In genomic region chr12:45705404-45705803, GRCh38 we compare ENCODE assay signal across 19 cellular contexts. TPM values are rescaled to one million over a fixed set of nuclear protein-coding genes. Genes with fewer than 3 reads are reported as not detected.
DNase-seq lines count a peak whose midpoint lies in the region; TF ChIP-seq lines count a peak whose summit lies in the region.
"Had no signal": no experiment of that assay in that cellular context is flagged by ENCODE, and none has a peak within 500 bp of the region (broad histone marks: within the 10 kb centered on the region; RNA-seq: fewer than 3 reads in every experiment).

No MANE protein-coding gene starts in this region.

- H3K79me2 ChIP-seq in mesendoderm (ENCODE audit: control insufficient read depth, insufficient read depth, low read length): no peaks in the 10 kb centered on the region

- no peak overlapping the region for H3K18ac ChIP-seq in mesendoderm (ENCODE audit: low read length)

- no peaks in the 10 kb centered on the region for H3K79me1 ChIP-seq in mesendoderm (ENCODE audit: low read length)

- H3K36me3 ChIP-seq in HEK293 (ENCODE audit: control insufficient read depth in 2 of 2, insufficient read depth in 1 of 2, low read length in 2 of 2) (no peaks in the 10 kb centered on the region), mesendoderm (ENCODE audit: control insufficient read depth, insufficient read depth, low read length) (no peaks in the 10 kb centered on the region), vagina (no peaks in the 10 kb centered on the region)

- H4K5ac ChIP-seq in mesendoderm (ENCODE audit: low read length): no peak overlapping the region

- no peak overlapping the region for H3K56ac ChIP-seq in mesendoderm (ENCODE audit: low read length)

- no peak for TF ChIP-seq CTCF in HEK293 (tag by site-specific recombination; IDR thresholded peaks at IDR 0.05)
- TF ChIP-seq CTCF in fibroblast of villous mesenchyme (IDR thresholded peaks at IDR 0.05; ENCODE audit: insufficient read depth, low read depth, low read length): no peak
- no peak for TF ChIP-seq CTCF in vagina (IDR thresholded peaks at IDR 0.05)

- no peak overlapping the region for H2BK15ac ChIP-seq in mesendoderm (replicated peaks; ENCODE audit: low read depth)

- intact Hi-C loops in vagina (cut with DNase I): no loop called here

- DNase-seq in DMS53 (lab: John Stamatoyannopoulos, UW) (peak; percentile 28), DMS53 treated with DMSO at 0.1 percent for 48 hours (lab: John Stamatoyannopoulos, UW; ENCODE audit: unreplicated experiment) (no peak), fibroblast of villous mesenchyme (ENCODE audit: low read depth) (peak; percentile 28), mesendoderm (peak; percentile 35), dermis blood vessel endothelial cell (no peak), putamen (ENCODE audit: low spot score) (no peak), vagina (ENCODE audit: extremely low spot score in 2 of 2) (no peak)
- DNase-seq: AML-193, DND-41, HFFc6, Karpas-422, NCI-H1436, NCI-H2081, NCI-H510A treated with DMSO at 0.1 percent for 48 hours, NCI-H774, SHP77 treated with DMSO at 0.1 percent for 48 hours had no signal

- no peak overlapping the region for H2AK5ac ChIP-seq in mesendoderm (ENCODE audit: low read length)

- no peak overlapping the region for H3K23ac ChIP-seq in mesendoderm (ENCODE audit: low read length)

- H3K9ac ChIP-seq in mesendoderm (ENCODE audit: low read length): no peak overlapping the region

- POLR2A ChIA-PET in HEK293 (lab: Yijun Ruan, JAX): no interaction called here

- CTCF ChIA-PET in HEK293 (lab: Yijun Ruan, JAX): no interaction called here

- no peaks in the 10 kb centered on the region for H3K4me1 ChIP-seq in HEK293 (ENCODE audit: control insufficient read depth, insufficient read depth, low read length)
- H3K4me1 ChIP-seq in mesendoderm (ENCODE audit: control insufficient read depth, low read depth, low read length): peaks cover 6% of the 10 kb centered on the region
- no peaks in the 10 kb centered on the region for H3K4me1 ChIP-seq in vagina

- H3K27ac ChIP-seq in HEK293 (ENCODE audit: extremely low read depth, low read depth, low read length) (no peak overlapping the region), mesendoderm (ENCODE audit: low read depth, low read length) (no peak overlapping the region), vagina (no peak overlapping the region)
- H3K27ac ChIP-seq: 22Rv1, C4-2B had no signal

- H4K8ac ChIP-seq in mesendoderm (ENCODE audit: low read depth, low read length): no peak overlapping the region

- no peak for TF ChIP-seq POLR2A in vagina (IDR thresholded peaks at IDR 0.05)

- H3K4me2 ChIP-seq in mesendoderm (ENCODE audit: low read length): no peak overlapping the region

- H3K9me3 ChIP-seq in HEK293 (ENCODE audit: control insufficient read depth, insufficient read depth, low read depth, low read length) (no peaks in the 10 kb centered on the region), vagina (peaks cover 7% of the 10 kb centered on the region)

- no CpG with 5 or more reads among the region's 2 CpGs for WGBS in mesendoderm (ENCODE audit: extremely low coverage, insufficient coverage, low lambda C conversion rate)

- H3K4ac ChIP-seq in mesendoderm (ENCODE audit: low read depth, low read length): no peak overlapping the region

- H3K27me3 ChIP-seq in mesendoderm (ENCODE audit: insufficient read depth, low read length, poor library complexity) (no peaks in the 10 kb centered on the region), vagina (no peaks in the 10 kb centered on the region)

- no peak overlapping the region for H2BK120ac ChIP-seq in mesendoderm (ENCODE audit: low read depth, low read length)

- H3K4me3 ChIP-seq in HEK293 (ENCODE audit: low read depth, low read length) (no peak overlapping the region), fibroblast of villous mesenchyme (ENCODE audit: low read depth, low read length) (no peak overlapping the region), mesendoderm (ENCODE audit: low read length) (no peak overlapping the region), vagina (no peak overlapping the region)

- H2BK5ac ChIP-seq in mesendoderm (ENCODE audit: low read length): no peak overlapping the region

TF ChIP-seq in HEK293, 187 proteins besides CTCF, POLR2A, EP300 and RAD21:
- TF ChIP-seq ZBTB26 (tag by site-specific recombination; optimal IDR thresholded peaks at IDR 0.05) (no peak), TSHZ1 (tag by site-specific recombination; IDR thresholded peaks at IDR 0.05; ENCODE audit: borderline replicate concordance) (no peak), ZBTB1 (tag by site-specific recombination; IDR thresholded peaks at IDR 0.05) (no peak), ZBTB48 (tag by site-specific recombination; IDR thresholded peaks at IDR 0.05) (no peak), TCF7L2 (IDR thresholded peaks at IDR 0.05; ENCODE audit: borderline replicate concordance, low read depth, low read length) (no peak), WT1 (tag by site-specific recombination; IDR thresholded peaks at IDR 0.05) (peak; percentile 54; the same call in 1 of the 2 replicates)

RNA-seq across cellular contexts. Expression of gene ARID2, which starts 24.1 kb away (rescaled TPM):
- total RNA-seq in fibroblast of villous mesenchyme (19.3 and 25.0 TPM in 2 replicates), dermis blood vessel endothelial cell (18.4 and 20.7 TPM in 2 replicates), vagina (39.0 TPM)
- 15.0 TPM for polyA plus RNA-seq in mesendoderm (2013, experiment 1 of 2)
- 14.5 TPM for polyA plus RNA-seq in mesendoderm (2013, experiment 2 of 2)

Comparison
In these comparisons a context has a peak if more than half of its experiments do, and no peak if none do; other contexts are left out.
1. DNase-seq: peak in DMS53 (single experiment), fibroblast of villous mesenchyme (single experiment) and mesendoderm (single experiment); none in DMS53 treated with DMSO at 0.1 percent for 48 hours (single experiment), dermis blood vessel endothelial cell (single experiment), putamen (single experiment) and vagina (0 of 2).